ENCODE assay signal across 11 cellular contexts in genomic region chr11:45646275-45646970, GRCh38. TPM values are rescaled to one million over a fixed set of nuclear protein-coding genes. Genes with fewer than 3 reads are reported as not detected.
DNase-seq lines count a peak whose midpoint lies in the region; ATAC-seq and TF ChIP-seq lines count a peak whose summit lies in the region.
"Had no signal": no experiment of that assay in that cellular context is flagged by ENCODE, and none has a peak within 500 bp of the region (broad histone marks: within the 10 kb centered on the region; RNA-seq: fewer than 3 reads in every experiment).

No MANE protein-coding gene starts in this region.

- intact Hi-C loops in activated CD8-positive, alpha-beta T cell treated with anti-CD3 and anti-CD28 coated beads for 36 hours (cut with micrococcal nuclease): no loop called here

- no peak overlapping the region for H3K27ac Mint-ChIP-seq in activated CD8-positive, alpha-beta T cell treated with anti-CD3 and anti-CD28 coated beads for 36 hours
- H3K27ac Mint-ChIP-seq: stimulated activated naive CD8-positive, alpha-beta T cell treated with anti-CD3 and anti-CD28 coated beads, Interleukin-15, Interleukin-2, amounts not matched to agents 100 ng/mL and 50 ng/mL, for 24 hours had no signal

- H3K4me1 Mint-ChIP-seq in activated CD8-positive, alpha-beta T cell treated with anti-CD3 and anti-CD28 coated beads for 36 hours (ENCODE audit: low read depth): peaks cover 3% of the 10 kb centered on the region

- H3K4me3 Mint-ChIP-seq in activated CD8-positive, alpha-beta T cell treated with anti-CD3 and anti-CD28 coated beads for 36 hours: no peak overlapping the region
- H3K4me3 Mint-ChIP-seq: stimulated activated naive CD8-positive, alpha-beta T cell treated with anti-CD3 and anti-CD28 coated beads, Interleukin-15, Interleukin-2, amounts not matched to agents 100 ng/mL and 50 ng/mL, for 24 hours had no signal

- CTCF ChIA-PET in activated CD8-positive, alpha-beta T cell treated with anti-CD3 and anti-CD28 coated beads for 36 hours (lab: Charles Lee): interaction anchor here (0.9 to 2.2 kb wide), 2 partner anchors 8 to 125 kb away, joined by 4 to 6 read pairs; no protein-coding TSS in a partner anchor

- no peak for TF ChIP-seq POLR2A in upper lobe of left lung (IDR thresholded peaks at IDR 0.05)

- H3K9me3 Mint-ChIP-seq in activated CD8-positive, alpha-beta T cell treated with anti-CD3 and anti-CD28 coated beads for 36 hours: no peaks in the 10 kb centered on the region
- H3K9me3 Mint-ChIP-seq: stimulated activated naive CD8-positive, alpha-beta T cell treated with anti-CD3 and anti-CD28 coated beads, Interleukin-15, Interleukin-2, amounts not matched to agents 100 ng/mL and 50 ng/mL, for 24 hours had no signal

- peaks cover 0 to 6% (median 0%) of the 10 kb centered on the region in 4 donors for H3K4me1 ChIP-seq in upper lobe of left lung

- TF ChIP-seq CTCF in activated CD8-positive, alpha-beta T cell treated with anti-CD3 and anti-CD28 coated beads for 36 hours (IDR thresholded peaks at IDR 0.05): no peak
- no peak for TF ChIP-seq CTCF in upper lobe of left lung (IDR thresholded peaks at IDR 0.05)

- H3K36me3 ChIP-seq in H7 (replicated peaks; ENCODE audit: control insufficient read depth, insufficient read depth, low read length) (no peaks in the 10 kb centered on the region), upper lobe of left lung (peaks cover 0 to 17% (median 0%) of the 10 kb centered on the region in 4 donors)
- H3K36me3 ChIP-seq: neutrophil had no signal

- H3K4me3 ChIP-seq in H7 (ENCODE audit: insufficient read depth, low read depth, low read length) (no peak overlapping the region), upper lobe of left lung (no peak overlapping the region)

- H3K27me3 Mint-ChIP-seq in activated CD8-positive, alpha-beta T cell treated with anti-CD3 and anti-CD28 coated beads for 36 hours: peaks cover 21% of the 10 kb centered on the region

- no peak for TF ChIP-seq EP300 in upper lobe of left lung (IDR thresholded peaks at IDR 0.05)

- no peaks in the 10 kb centered on the region for H3K9me3 ChIP-seq in upper lobe of left lung
- H3K9me3 ChIP-seq: neutrophil had no signal

- H3K27ac ChIP-seq in upper lobe of left lung: no peak overlapping the region
- H3K27ac ChIP-seq: neutrophil had no signal

- DNase-seq in EH (ENCODE audit: low read depth): peak; percentile 53
- peak; percentile 60 for DNase-seq in H7
- peak; percentile 19 for DNase-seq in activated CD8-positive, alpha-beta T cell treated with anti-CD3 and anti-CD28 coated beads for 36 hours
- peak; percentile 40 for DNase-seq in left kidney (ENCODE audit: low read depth, low spot score)
- no peak for DNase-seq in upper lobe of left lung
- no peak for DNase-seq in cerebellum (ENCODE audit: low spot score)
- no peak for DNase-seq in amygdala (lab: John Stamatoyannopoulos, UW)
- DNase-seq: effector CD4-positive, alpha-beta T cell had no signal

- 100% methylated on average over 1 of the region's 1 CpG for WGBS in upper lobe of left lung, 2 donors

- POLR2A ChIA-PET in activated CD8-positive, alpha-beta T cell treated with anti-CD3 and anti-CD28 coated beads for 36 hours (lab: Charles Lee): interaction anchor here (0.6 kb wide), 1 partner anchor 35 kb away, joined by 3 read pairs; no protein-coding TSS in a partner anchor

- H3K36me3 Mint-ChIP-seq in activated CD8-positive, alpha-beta T cell treated with anti-CD3 and anti-CD28 coated beads for 36 hours (ENCODE audit: low read depth): no peaks in the 10 kb centered on the region

- no peaks in the 10 kb centered on the region for H3K27me3 ChIP-seq in H7 (ENCODE audit: control insufficient read depth, insufficient read depth, low read length)
- no peaks in the 10 kb centered on the region for H3K27me3 ChIP-seq in upper lobe of left lung

- ATAC-seq in activated CD8-positive, alpha-beta T cell treated with anti-CD3 and anti-CD28 coated beads for 36 hours: peak; percentile 80
- ATAC-seq in upper lobe of left lung (ENCODE audit: low FRiP score in 2 of 2) (no peak), GM19324 (IDR thresholded peaks at IDR 0.05; ENCODE audit: low FRiP score, unreplicated experiment) (no peak)

RNA-seq across cellular contexts. Expression of gene CHST1, which starts 19.0 kb away (rescaled TPM):
- total RNA-seq in H7 (2014; rRNA removed; shearing (Covaris generic)): 0.87 and 0.89 TPM in 2 replicates
- not detected for total RNA-seq in activated CD8-positive, alpha-beta T cell treated with anti-CD3 and anti-CD28 coated beads for 36 hours
- total RNA-seq in upper lobe of left lung: 1 to 10 TPM; 1.6 to 7.4 (median 2.6) TPM
- total RNA-seq in cerebellum: 9.8 TPM

Comparison
In these comparisons a context has a peak if more than half of its experiments do, and no peak if none do; other contexts are left out.
1. DNase-seq: peak in EH (single experiment), H7 (single experiment), activated CD8-positive, alpha-beta T cell treated with anti-CD3 and anti-CD28 coated beads for 36 hours (single experiment) and left kidney (single experiment); none in upper lobe of left lung (0 of 2), cerebellum (single experiment) and amygdala (0 of 56).